27 cellular contexts compared by ENCODE assay signal in the genomic region with DNA sequence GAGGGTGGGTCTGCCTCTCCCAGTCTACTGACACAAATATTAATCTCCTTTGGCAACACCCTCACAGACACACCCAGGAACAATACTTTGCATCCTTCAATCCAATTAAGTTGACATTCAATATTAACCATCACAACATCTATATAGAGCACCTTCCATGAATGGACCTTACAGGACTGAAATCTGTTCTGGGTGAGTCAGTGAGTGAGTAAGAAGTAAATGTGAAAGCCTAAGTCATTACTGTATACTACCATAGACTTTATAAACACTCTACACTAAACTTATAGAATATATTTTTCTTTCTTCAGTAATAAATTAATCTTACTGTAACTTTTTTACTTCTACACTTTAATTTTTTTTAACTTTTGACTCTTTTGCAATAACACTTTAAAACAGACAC.
"Had no signal": no experiment of that assay in that cellular context is flagged by ENCODE, and none has a peak within 500 bp of the region (broad histone marks: within the 10 kb centered on the region; RNA-seq: fewer than 3 reads in every experiment).

No MANE protein-coding gene starts in this region.

- H3K4me2 ChIP-seq: KMS-11, SK-N-SH had no signal

- ATAC-seq: WTC11 had no signal

- H3K9ac ChIP-seq: KMS-11, SK-N-SH had no signal

- DNase-seq: activated CD4-positive, alpha-beta memory T cell treated with anti-CD3 and anti-CD28 coated beads for 36 hours; activated CD4-positive, alpha-beta T cell treated with anti-CD3 and anti-CD28 coated beads for 4 hours; activated CD4-positive, alpha-beta T cell treated with anti-CD3 and anti-CD28 coated beads, Interleukin-2, amount 50 U/mL, for 1 hour; activated CD4-positive, CD25-positive, alpha-beta regulatory T cell treated with anti-CD3 and anti-CD28 coated beads, Interleukin-2, amount 50 U/mL, for 72 hours; activated CD8-positive, alpha-beta memory T cell treated with anti-CD3 and anti-CD28 coated beads, Interleukin-2, amount 50 U/mL, for 48 hours; activated effector memory CD4-positive, alpha-beta T cell treated with Interleukin-2 at 50 U/mL for 16 hours; activated naive CD4-positive, alpha-beta T cell; activated naive CD4-positive, alpha-beta T cell treated with anti-CD3 and anti-CD28 coated beads, Interleukin-2, amount 50 U/mL, for 16 hours; activated naive CD8-positive, alpha-beta T cell treated with anti-CD3 and anti-CD28 coated beads for 36 hours; activated T-cell treated with anti-CD3 and anti-CD28 coated beads, Interleukin-2, amount 50 U/mL, for 48 hours; amniotic stem cell; MM.1S; NCI-H1092 treated with DMSO at 0.1 percent for 48 hours; NCI-H187 treated with DMSO at 0.1 percent for 48 hours; NCI-H2081; NCI-H2171 treated with DMSO at 0.1 percent for 48 hours; NCI-H2227 treated with DMSO at 0.1 percent for 48 hours; NCI-H446; NCI-H510A treated with DMSO at 0.1 percent for 48 hours; NCI-H526 treated with DMSO at 0.1 percent for 48 hours; NCI-H774; SHP77; SK-N-SH had no signal

- H3K9me3 ChIP-seq: ascending aorta, SJSA1, SK-N-SH had no signal

- H3K36me3 ChIP-seq: ascending aorta, SJSA1 had no signal

- H3K4me3 ChIP-seq: ascending aorta, SJSA1 had no signal

- H3K27ac ChIP-seq: ascending aorta, KMS-11, SJSA1 had no signal

- H3K27me3 ChIP-seq: ascending aorta, SJSA1 had no signal

- H3K4me1 ChIP-seq: ascending aorta, SJSA1 had no signal

- H3K9me2 ChIP-seq: SK-N-SH had no signal
